ENCODE assay signal across 22 cellular contexts in the genomic region with DNA sequence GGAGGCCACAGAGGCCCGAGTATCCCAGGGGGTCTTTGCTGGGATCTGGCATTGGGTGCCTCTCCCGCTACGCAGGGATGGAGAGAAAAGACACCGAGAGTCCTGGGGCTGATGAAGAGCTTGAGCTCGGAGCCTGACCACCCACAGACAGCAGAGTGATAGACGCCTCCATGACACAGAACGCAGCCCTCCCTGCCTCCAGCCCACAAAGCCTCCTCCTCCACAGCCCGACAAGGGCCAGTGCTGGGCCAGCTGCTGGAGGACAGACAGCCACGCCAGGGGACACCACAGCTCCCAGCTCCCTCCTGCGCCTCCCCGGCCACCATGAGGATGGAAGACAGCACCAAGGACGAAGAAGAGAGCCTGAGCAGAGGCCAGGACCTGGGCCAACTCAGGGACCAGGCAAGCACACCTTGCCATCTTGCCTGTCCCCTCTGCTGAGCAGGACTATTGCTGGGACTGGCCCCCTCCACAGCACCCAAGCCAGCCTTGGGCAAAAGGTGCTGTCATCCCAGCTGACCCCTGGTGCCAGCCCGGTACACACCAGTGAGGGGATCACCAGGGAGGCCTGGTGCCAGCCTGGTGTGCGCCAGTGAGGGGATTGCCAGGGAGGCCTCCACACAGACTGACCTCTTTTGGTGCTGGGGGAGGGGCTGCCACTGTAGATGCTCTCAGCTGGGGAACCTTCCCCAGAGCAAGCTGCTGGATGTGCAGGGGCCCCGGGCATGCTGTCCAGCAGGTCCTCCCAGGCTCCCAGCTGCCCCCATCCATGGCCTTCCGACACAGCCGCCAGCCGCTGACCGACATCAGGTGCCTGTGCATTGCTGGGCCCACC.
"Had no signal": no experiment of that assay in that cellular context is flagged by ENCODE, and none has a peak within 500 bp of the region (broad histone marks: within the 10 kb centered on the region; RNA-seq: fewer than 3 reads in every experiment).

No MANE protein-coding gene starts in this region.

- H3K27ac Mint-ChIP-seq: activated CD8-positive, alpha-beta T cell treated with anti-CD3 and anti-CD28 coated beads, Interleukin-2, amount 10 ng/mL, durations not matched to agents 7 days and 5 days; activated naive CD8-positive, alpha-beta T cell treated with anti-CD3 and anti-CD28 coated beads for 36 hours; activated T-helper 1 cell treated with anti-CD3 and anti-CD28 coated beads, Interleukin-12 subunit alpha, Interleukin-12 subunit beta, Interleukin-2, Interleukin-4 antibody, amounts not matched to agents 30 ng/mL and 10 ng/mL and 1 ng/mL, durations not matched to agents 14 hours and 24 hours and 36 hours; memory B cell; nephron progenitor cell; type B pancreatic cell had no signal

- H3K36me3 ChIP-seq: left lung, sigmoid colon, thoracic aorta had no signal

- ATAC-seq: activated CD8-positive, alpha-beta T cell treated with anti-CD3 and anti-CD28 coated beads, Interleukin-2, amount 10 ng/mL, durations not matched to agents 7 days and 5 days; left lung had no signal

- H3K36me3 Mint-ChIP-seq: activated naive CD8-positive, alpha-beta T cell treated with anti-CD3 and anti-CD28 coated beads for 36 hours; memory B cell; type B pancreatic cell had no signal

- DNase-seq: activated CD4-positive, alpha-beta T cell treated with anti-CD3 and anti-CD28 coated beads, Interleukin-2, amount 50 U/mL, for 1 hour; activated CD4-positive, CD25-positive, alpha-beta regulatory T cell treated with anti-CD3 and anti-CD28 coated beads, Interleukin-2, amount 50 U/mL, for 72 hours; activated CD8-positive, alpha-beta T cell treated with anti-CD3 and anti-CD28 coated beads, Interleukin-2, amount 10 ng/mL, durations not matched to agents 7 days and 5 days; activated naive CD4-positive, alpha-beta T cell treated with Interleukin-2 at 50 U/mL for 16 hours; activated naive CD8-positive, alpha-beta T cell treated with anti-CD3 and anti-CD28 coated beads for 36 hours; cerebellar nuclear complex; cortex of kidney; nephron progenitor cell; nucleus accumbens; sigmoid colon; SK-N-SH; stimulated activated CD4-positive, alpha-beta T cell treated with anti-CD3 and anti-CD28 coated beads, Interleukin-2, amount 100 ng/mL, for 48 hours; stimulated activated CD8-positive, alpha-beta memory T cell treated with anti-CD3 and anti-CD28 coated beads, Interleukin-4, amount 100 ng/mL, for 48 hours; stimulated activated naive CD4-positive, alpha-beta T cell had no signal

- H3K4me3 ChIP-seq: left lung, sigmoid colon, smooth muscle cell, thoracic aorta had no signal

- H3K4me1 ChIP-seq: left lung, sigmoid colon had no signal

- H3K9me3 ChIP-seq: left lung, sigmoid colon, SK-N-SH, thoracic aorta had no signal

- H3K4me3 Mint-ChIP-seq: activated CD8-positive, alpha-beta T cell treated with anti-CD3 and anti-CD28 coated beads, Interleukin-2, amount 10 ng/mL, durations not matched to agents 7 days and 5 days; activated naive CD8-positive, alpha-beta T cell treated with anti-CD3 and anti-CD28 coated beads for 36 hours; activated T-helper 1 cell treated with anti-CD3 and anti-CD28 coated beads, Interleukin-12 subunit alpha, Interleukin-12 subunit beta, Interleukin-2, Interleukin-4 antibody, amounts not matched to agents 30 ng/mL and 10 ng/mL and 1 ng/mL, durations not matched to agents 14 hours and 24 hours and 36 hours; memory B cell; nephron progenitor cell; type B pancreatic cell had no signal

- H3K4me1 Mint-ChIP-seq: activated naive CD8-positive, alpha-beta T cell treated with anti-CD3 and anti-CD28 coated beads for 36 hours; memory B cell; nephron progenitor cell had no signal

- H3K27ac ChIP-seq: epithelial cell of prostate, left lung, sigmoid colon, thoracic aorta, VCaP had no signal

- H3K9me3 Mint-ChIP-seq: activated naive CD8-positive, alpha-beta T cell treated with anti-CD3 and anti-CD28 coated beads for 36 hours; activated T-helper 1 cell treated with anti-CD3 and anti-CD28 coated beads, Interleukin-12 subunit alpha, Interleukin-12 subunit beta, Interleukin-2, Interleukin-4 antibody, amounts not matched to agents 30 ng/mL and 10 ng/mL and 1 ng/mL, durations not matched to agents 14 hours and 24 hours and 36 hours; type B pancreatic cell had no signal
